Comparison of ENCODE assay signal across 16 cellular contexts in genomic region chr2:96176661-96177060, GRCh38. TPM values are rescaled to one million over a fixed set of nuclear protein-coding genes. Genes with fewer than 3 reads are reported as not detected.
A peak's percentile ranks its signal among the peaks of the same experiment; 100 is the strongest.
DNase-seq lines count a peak whose midpoint lies in the region; TF ChIP-seq lines count a peak whose summit lies in the region.
"Had no signal": no experiment of that assay in that cellular context is flagged by ENCODE, and none has a peak within 500 bp of the region (broad histone marks: within the 10 kb centered on the region; RNA-seq: fewer than 3 reads in every experiment).

No MANE protein-coding gene starts in this region.

- no peak for DNase-seq in activated T-cell treated with anti-CD3 and anti-CD28 coated beads, Interleukin-2, amount 50 U/mL, for 24 hours
- DNase-seq in activated T-cell treated with anti-CD3 and anti-CD28 coated beads for 4 hours (no peak), cardiac fibroblast (ENCODE audit: low read depth in 2 of 2) (peak; percentile 47 to 73), fibroblast of mammary gland (ENCODE audit: low read depth) (peak; percentile 23), foreskin melanocyte (no peak), suprapubic skin (ENCODE audit: low spot score in 2 of 2) (no peak), NCI-H1436 treated with DMSO at 0.1 percent for 48 hours (lab: John Stamatoyannopoulos, UW) (no peak)
- DNase-seq: ACHN; Calu3; CD4-positive, alpha-beta T cell; DMS 273 treated with DMSO at 0.1 percent for 48 hours had no signal

- no peaks in the 10 kb centered on the region for H3K36me3 Mint-ChIP-seq in activated T-cell treated with anti-CD3 and anti-CD28 coated beads, Interleukin-2, amount 50 U/mL, for 24 hours (ENCODE audit: low read depth)
- no peaks in the 10 kb centered on the region for H3K36me3 Mint-ChIP-seq in nephron (ENCODE audit: low read depth)

- no peaks in the 10 kb centered on the region for H3K27me3 ChIP-seq in suprapubic skin
- H3K27me3 ChIP-seq: BLaER1 treated with 17β-estradiol and CSF1 and Interleukin-3, amounts not matched to agents 10 nM and 100 nM had no signal

- peak overlapping the region; percentile 27 for H3K27ac Mint-ChIP-seq in activated T-cell treated with anti-CD3 and anti-CD28 coated beads, Interleukin-2, amount 50 U/mL, for 24 hours
- H3K27ac Mint-ChIP-seq in nephron = peak overlapping the region in 2 of 3 experiments; percentile 14 to 27
- H3K27ac Mint-ChIP-seq: CD4-positive, alpha-beta T cell had no signal

- 60% methylated on average over 4 of the region's 4 CpGs for WGBS in suprapubic skin

- no peaks in the 10 kb centered on the region for H3K9me3 Mint-ChIP-seq in activated T-cell treated with anti-CD3 and anti-CD28 coated beads, Interleukin-2, amount 50 U/mL, for 24 hours
- no peaks in the 10 kb centered on the region for H3K9me3 Mint-ChIP-seq in nephron
- H3K9me3 Mint-ChIP-seq: CD4-positive, alpha-beta T cell had no signal

- H3K4me1 ChIP-seq in suprapubic skin = no peaks in the 10 kb centered on the region

- H3K27me3 Mint-ChIP-seq in activated T-cell treated with anti-CD3 and anti-CD28 coated beads, Interleukin-2, amount 50 U/mL, for 24 hours = no peaks in the 10 kb centered on the region
- H3K27me3 Mint-ChIP-seq in nephron (ENCODE audit: low read depth) = peaks cover 11% of the 10 kb centered on the region
- H3K27me3 Mint-ChIP-seq: CD4-positive, alpha-beta T cell had no signal

- H3K9me3 ChIP-seq in suprapubic skin = no peaks in the 10 kb centered on the region
- H3K9me3 ChIP-seq: BLaER1 treated with 17β-estradiol and CSF1 and Interleukin-3, amounts not matched to agents 10 nM and 100 nM had no signal

- no peak for TF ChIP-seq POLR2A in suprapubic skin (IDR thresholded peaks at IDR 0.05)

- H3K4me1 Mint-ChIP-seq in activated T-cell treated with anti-CD3 and anti-CD28 coated beads, Interleukin-2, amount 50 U/mL, for 24 hours (ENCODE audit: low read depth) = peaks cover 26% of the 10 kb centered on the region
- peaks cover 5% of the 10 kb centered on the region for H3K4me1 Mint-ChIP-seq in nephron

- no peaks in the 10 kb centered on the region for H3K36me3 ChIP-seq in suprapubic skin
- H3K36me3 ChIP-seq: BLaER1 treated with 17β-estradiol and CSF1 and Interleukin-3, amounts not matched to agents 10 nM and 100 nM had no signal

- no peak overlapping the region for H3K4me3 Mint-ChIP-seq in activated T-cell treated with anti-CD3 and anti-CD28 coated beads, Interleukin-2, amount 50 U/mL, for 24 hours
- no peak overlapping the region for H3K4me3 Mint-ChIP-seq in nephron
- H3K4me3 Mint-ChIP-seq: CD4-positive, alpha-beta T cell had no signal

- no peak overlapping the region for H3K27ac ChIP-seq in suprapubic skin
- H3K27ac ChIP-seq: BLaER1 treated with 17β-estradiol and CSF1 and Interleukin-3, amounts not matched to agents 10 nM and 100 nM; GM23248 had no signal

- TF ChIP-seq EP300 in suprapubic skin (IDR thresholded peaks at IDR 0.05) = no peak

- no peak overlapping the region for H3K4me3 ChIP-seq in cardiac fibroblast (replicated peaks in 1 of 2; ENCODE audit: low read depth in 2 of 2, low read length in 2 of 2)
- H3K4me3 ChIP-seq in fibroblast of mammary gland (ENCODE audit: control insufficient read depth, low read depth, low read length) = no peak overlapping the region
- H3K4me3 ChIP-seq in suprapubic skin = no peak overlapping the region
- H3K4me3 ChIP-seq: BLaER1 treated with 17β-estradiol and CSF1 and Interleukin-3, amounts not matched to agents 10 nM and 100 nM; GM23248 had no signal

- TF ChIP-seq CTCF in cardiac fibroblast (IDR thresholded peaks at IDR 0.05; ENCODE audit: low read depth, low read length) (no peak), fibroblast of mammary gland (conservative IDR thresholded peaks at IDR 0.05; ENCODE audit: control insufficient read depth, insufficient read depth, low read depth, low read length) (no peak), nephron (IDR thresholded peaks at IDR 0.05; ENCODE audit: unreplicated experiment in 3 of 3) (no peak), suprapubic skin (IDR thresholded peaks at IDR 0.05) (no peak)

RNA-seq across cellular contexts. Expression of gene DUSP2, which starts 31.4 kb away (rescaled TPM):
- total RNA-seq in suprapubic skin = 100 to 1,000 TPM in 1 of 4 donors, 10 to 100 TPM in 3; 26.0 to 124 (median 74.1) TPM

RNA-seq across cellular contexts. Expression of gene STARD7, which starts 32.0 kb away (rescaled TPM):
- total RNA-seq in suprapubic skin = 10 to 100 TPM; 69.4 to 92.4 (median 76.8) TPM

RNA-seq across cellular contexts. Expression of gene ASTL, which starts 38.4 kb away (rescaled TPM):
- total RNA-seq in suprapubic skin = 1 to 10 TPM in 1 of 4 donors, under 1 TPM in 1, not detected in 2; 0.87 to 1.7 TPM
- total RNA-seq: A172, Calu3, Daoy, GM23248 had no signal

Comparison
In these comparisons a context has a peak if more than half of its experiments do, and no peak if none do; other contexts are left out.
1. DNase-seq: peak in cardiac fibroblast (2 of 2) and fibroblast of mammary gland (single experiment); none in activated T-cell treated with anti-CD3 and anti-CD28 coated beads, Interleukin-2, amount 50 U/mL, for 24 hours (single experiment), activated T-cell treated with anti-CD3 and anti-CD28 coated beads for 4 hours (single experiment), foreskin melanocyte (single experiment), suprapubic skin (0 of 2) and NCI-H1436 treated with DMSO at 0.1 percent for 48 hours (single experiment).